ENCODE assay signal across 10 cellular contexts in the genomic region with DNA sequence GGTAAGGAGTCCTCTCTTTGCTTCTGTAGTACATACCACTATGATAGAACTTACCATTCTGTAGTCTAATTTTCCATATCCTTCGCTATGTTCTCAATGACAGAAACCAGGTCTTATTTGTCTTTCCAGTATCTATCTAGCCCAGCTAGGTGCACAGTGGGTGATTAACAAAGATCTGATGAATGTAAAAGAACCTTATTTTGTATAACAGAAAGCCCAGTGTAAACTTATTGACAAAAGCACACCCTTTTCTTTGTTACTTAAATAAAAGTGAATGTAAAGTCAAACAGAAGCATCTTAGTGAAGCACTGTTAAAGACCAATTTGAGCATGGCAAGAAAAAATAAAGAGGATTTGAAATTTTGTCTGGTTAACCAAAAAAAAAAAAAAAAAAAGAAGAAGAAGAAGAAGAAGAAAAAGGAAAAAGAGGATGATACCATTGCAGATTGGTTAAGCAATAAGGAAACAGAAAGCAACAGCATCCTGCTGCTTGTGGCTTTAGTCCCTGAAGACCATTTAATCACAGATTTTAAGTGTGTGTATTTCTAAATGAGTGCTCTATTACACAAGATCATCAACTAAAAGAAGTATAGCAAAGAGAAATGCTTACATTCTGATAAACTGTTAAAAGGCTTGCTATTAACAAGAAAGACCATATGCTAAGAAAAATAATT. TPM values are rescaled to one million over a fixed set of nuclear protein-coding genes. Genes with fewer than 3 reads are reported as not detected.
DNase-seq lines count a peak whose midpoint lies in the region; ATAC-seq and TF ChIP-seq lines count a peak whose summit lies in the region.
"Had no signal": no experiment of that assay in that cellular context is flagged by ENCODE, and none has a peak within 500 bp of the region (broad histone marks: within the 10 kb centered on the region; RNA-seq: fewer than 3 reads in every experiment).

No MANE protein-coding gene starts in this region.

- no peaks in the 10 kb centered on the region for H3K9me3 ChIP-seq in CD8-positive, alpha-beta T cell (ENCODE audit: low read length)

- TF ChIP-seq POLR2A in NB4 (IDR thresholded peaks at IDR 0.05; ENCODE audit: extremely low read depth, insufficient read length), result no peak

- intact Hi-C loops in CD8-positive, alpha-beta T cell (cut with DNase I, micrococcal nuclease), result no loop called here

- CTCF ChIA-PET in CD8-positive, alpha-beta T cell (lab: Charles Lee), result no interaction called here

- no peaks in the 10 kb centered on the region for H3K27me3 ChIP-seq in CD8-positive, alpha-beta T cell (ENCODE audit: insufficient read depth, low read length)

- H3K36me3 Mint-ChIP-seq in CD8-positive, alpha-beta T cell, result no peaks in the 10 kb centered on the region

- peak; percentile 46 for ATAC-seq in GM21737 (IDR thresholded peaks at IDR 0.05; ENCODE audit: unreplicated experiment)
- ATAC-seq in CD8-positive, alpha-beta T cell, result no peak
- ATAC-seq in HG03159 (IDR thresholded peaks at IDR 0.05; ENCODE audit: unreplicated experiment), result no peak

- peaks cover 7% of the 10 kb centered on the region for H3K4me1 ChIP-seq in CD8-positive, alpha-beta T cell (ENCODE audit: insufficient read depth, low read length)

- H3K4me3 Mint-ChIP-seq in CD8-positive, alpha-beta T cell, result no peak overlapping the region

- DNase-seq in GM04503 (ENCODE audit: low read depth), result peak; percentile 68
- peak; percentile 86 for DNase-seq in NB4 (ENCODE audit: low read depth)
- peak; percentile 12 for DNase-seq in iPS-NIHi7 (ENCODE audit: extremely low spot score)
- no peak for DNase-seq in NCI-H1436 (lab: John Stamatoyannopoulos, UW)
- DNase-seq in CD8-positive, alpha-beta T cell, result no peak
- DNase-seq in retina, result no peak
- DNase-seq: NCI-H2171; stimulated activated CD4-positive, alpha-beta T cell treated with anti-CD3 and anti-CD28 coated beads, Interleukin-1b, Interleukin-23, amount 100 ng/mL, for 48 hours had no signal

- POLR2A ChIA-PET in CD8-positive, alpha-beta T cell (lab: Charles Lee), result no interaction called here

- H3K27ac Mint-ChIP-seq in CD8-positive, alpha-beta T cell, result no peak overlapping the region

- H3K27ac ChIP-seq in CD8-positive, alpha-beta T cell (ENCODE audit: low read depth, low read length), result no peak overlapping the region

- no peaks in the 10 kb centered on the region for H3K36me3 ChIP-seq in CD8-positive, alpha-beta T cell (ENCODE audit: insufficient read depth, low read length)

- H3K9me3 Mint-ChIP-seq in CD8-positive, alpha-beta T cell, result no peaks in the 10 kb centered on the region

- H3K27me3 Mint-ChIP-seq in CD8-positive, alpha-beta T cell (ENCODE audit: low read depth), result no peaks in the 10 kb centered on the region

- H3K4me1 Mint-ChIP-seq in CD8-positive, alpha-beta T cell (ENCODE audit: low read depth), result peaks cover 16% of the 10 kb centered on the region

- TF ChIP-seq CTCF in NB4 (IDR thresholded peaks at IDR 0.05; ENCODE audit: low read depth, low read length), result no peak
- TF ChIP-seq CTCF in CD8-positive, alpha-beta T cell (IDR thresholded peaks at IDR 0.05), result no peak

- no peak overlapping the region for H3K4me3 ChIP-seq in NB4 (ENCODE audit: low read depth, low read length)
- H3K4me3 ChIP-seq in CD8-positive, alpha-beta T cell (ENCODE audit: low read depth, low read length), result no peak overlapping the region

RNA-seq across cellular contexts. Expression of a gene that starts 21.2 kb away (rescaled TPM):
- total RNA-seq in CD8-positive, alpha-beta T cell, result 1 to 10 TPM; 3.0 to 3.1 TPM

Comparison
In these comparisons a context has a peak if more than half of its experiments do, and no peak if none do; other contexts are left out.
1. DNase-seq: peak in GM04503 (single experiment), NB4 (single experiment) and iPS-NIHi7 (single experiment); none in NCI-H1436 (single experiment), CD8-positive, alpha-beta T cell (0 of 7) and retina (single experiment).